ENCODE assay signal across 24 cellular contexts in genomic region chr15:85458764-85459163, GRCh38.
DNase-seq lines count a peak whose midpoint lies in the region; ATAC-seq, FAIRE-seq and TF ChIP-seq lines count a peak whose summit lies in the region.
"Had no signal": no experiment of that assay in that cellular context is flagged by ENCODE, and none has a peak within 500 bp of the region (broad histone marks: within the 10 kb centered on the region; RNA-seq: fewer than 3 reads in every experiment).

No MANE protein-coding gene starts in this region.

- TF ChIP-seq CTCF in WERI-Rb-1 (IDR thresholded peaks at IDR 0.05; ENCODE audit: low read depth, low read length) (no peak), keratinocyte (optimal IDR thresholded peaks at IDR 0.05 in 1 of 3, IDR thresholded peaks at IDR 0.05 in 1 of 3, conservative IDR thresholded peaks at IDR 0.05 in 1 of 3; ENCODE audit: extremely low read depth in 1 of 3, insufficient read depth in 2 of 3, low read length in 3 of 3) (no peak)

- H4K20me1 ChIP-seq in keratinocyte (ENCODE audit: control insufficient read depth, extremely low read depth, insufficient read depth, low read length), result no peaks in the 10 kb centered on the region

- dilution Hi-C loops in keratinocyte (cut with MboI; ENCODE audit: extremely low pct_ligation_motif_present, low sequenced_read_pairs), result no loop called here

- DNase-seq in DMS53 (lab: John Stamatoyannopoulos, UW) (peak; percentile 11), DMS53 treated with DMSO at 0.1 percent for 48 hours (lab: John Stamatoyannopoulos, UW; ENCODE audit: unreplicated experiment) (no peak), WERI-Rb-1 (no peak), keratinocyte (ENCODE audit: low read depth, low spot score) (no peak), frontal cortex (ENCODE audit: low spot score in 2 of 2) (no peak)
- DNase-seq: activated CD4-positive, CD25-positive, alpha-beta regulatory T cell; activated CD8-positive, alpha-beta T cell treated with anti-CD3 and anti-CD28 coated beads, Interleukin-2, amount 10 ng/mL, durations not matched to agents 7 days and 5 days; activated naive CD4-positive, alpha-beta T cell treated with Interleukin-2 at 50 U/mL for 16 hours; activated T-cell treated with anti-CD3 and anti-CD28 coated beads, Interleukin-2, amount 50 U/mL, for 24 hours; anterior cingulate cortex; GDM1; IMR-90; left lung; NCI-H1694 treated with DMSO at 0.1 percent for 48 hours; stimulated activated CD4-positive, alpha-beta T cell treated with anti-CD3 and anti-CD28 coated beads, Interleukin-2, amount 100 ng/mL, for 48 hours; stimulated activated naive CD8-positive, alpha-beta T cell treated with anti-CD3 and anti-CD28 coated beads, Interleukin-15, amount 100 ng/mL, for 72 hours; transverse colon had no signal

- H3K79me2 ChIP-seq in keratinocyte (ENCODE audit: control insufficient read depth, insufficient read depth, low read length), result peaks cover 64% of the 10 kb centered on the region

- H3K9ac ChIP-seq in keratinocyte (ENCODE audit: control insufficient read depth, extremely low read depth, insufficient read depth, low read length), result peak overlapping the region; percentile 76
- H3K9ac ChIP-seq: neural progenitor cell had no signal

- WGBS in urinary bladder, result 85% methylated on average over 2 of the region's 2 CpGs

- H3K27me3 ChIP-seq in WERI-Rb-1 (ENCODE audit: insufficient read depth, low read depth, severe bottlenecking), result no peaks in the 10 kb centered on the region
- H3K27me3 ChIP-seq in keratinocyte (ENCODE audit: control insufficient read depth, extremely low read depth, insufficient read depth, low read length), result no peaks in the 10 kb centered on the region
- H3K27me3 ChIP-seq: left lung, neural progenitor cell, transverse colon had no signal

- H3K27ac ChIP-seq in WERI-Rb-1 (peak overlapping the region; percentile 73), keratinocyte (ENCODE audit: control insufficient read depth, insufficient read depth, low read length) (peak overlapping the region; percentile 96), urinary bladder (ENCODE audit: low read depth) (peak overlapping the region; percentile 23)
- H3K27ac ChIP-seq: 22Rv1, HL-60, left lung, neural progenitor cell, transverse colon had no signal

- H2AFZ ChIP-seq in keratinocyte (ENCODE audit: control insufficient read depth, low read length), result no peak overlapping the region
- H2AFZ ChIP-seq: neural progenitor cell had no signal

- ATAC-seq in HG03095 (IDR thresholded peaks at IDR 0.05; ENCODE audit: unreplicated experiment), result no peak
- ATAC-seq in HG02763 (IDR thresholded peaks at IDR 0.05; ENCODE audit: unreplicated experiment), result no peak
- ATAC-seq: activated CD8-positive, alpha-beta T cell treated with anti-CD3 and anti-CD28 coated beads, Interleukin-2, amount 10 ng/mL, durations not matched to agents 7 days and 5 days; left lung; Panc1; stimulated activated naive CD8-positive, alpha-beta T cell treated with anti-CD3 and anti-CD28 coated beads, Interleukin-15, amount 100 ng/mL, for 72 hours had no signal

- peaks cover 44% of the 10 kb centered on the region for H3K4me1 ChIP-seq in keratinocyte (ENCODE audit: control insufficient read depth, extremely low read depth, insufficient read depth, low read length)
- H3K4me1 ChIP-seq in urinary bladder (ENCODE audit: insufficient read depth), result no peaks in the 10 kb centered on the region

- H3K9me3 ChIP-seq in WERI-Rb-1 (ENCODE audit: severe bottlenecking) (no peaks in the 10 kb centered on the region), keratinocyte (ENCODE audit: control insufficient read depth, low read depth, low read length) (no peaks in the 10 kb centered on the region)
- H3K9me3 ChIP-seq: left lung, transverse colon had no signal

- H3K4me3 ChIP-seq in WERI-Rb-1 (ENCODE audit: low read depth, low read length) (no peak overlapping the region), keratinocyte (ENCODE audit: control insufficient read depth in 2 of 3, extremely low read depth in 1 of 3, insufficient read depth in 2 of 3, low read depth in 1 of 3, low read length in 3 of 3) (peak overlapping the region in 2 of 3 experiments; percentile 65 to 66), urinary bladder (ENCODE audit: low read depth, low read length) (no peak overlapping the region)
- H3K4me3 ChIP-seq: left lung, neural progenitor cell, transverse colon had no signal

- H3K36me3 ChIP-seq in WERI-Rb-1, result peaks cover 7% of the 10 kb centered on the region
- H3K36me3 ChIP-seq in keratinocyte (ENCODE audit: control insufficient read depth in 2 of 2, extremely low read depth in 1 of 2, insufficient read depth in 2 of 2, low read length in 2 of 2), result peaks cover 0 to under 1% of the 10 kb centered on the region in 2 experiments
- H3K36me3 ChIP-seq in urinary bladder (ENCODE audit: insufficient read depth), result no peaks in the 10 kb centered on the region
- H3K36me3 ChIP-seq: left lung, transverse colon had no signal

- peak overlapping the region; percentile 83 for H3K4me2 ChIP-seq in keratinocyte (ENCODE audit: control insufficient read depth, extremely low read depth, insufficient read depth, low read depth, low read length)
- H3K4me2 ChIP-seq: neural progenitor cell had no signal

- H3K9me1 ChIP-seq in keratinocyte (ENCODE audit: control insufficient read depth, extremely low read depth, insufficient read depth, low read length), result peaks cover 2% of the 10 kb centered on the region

- FAIRE-seq in keratinocyte (lab: Jason Lieb, UNC) (peak; percentile 89), frontal cortex (lab: Jason Lieb, UNC) (no peak)

Comparison
In these comparisons a context has a peak if more than half of its experiments do, and no peak if none do; other contexts are left out.
1. H3K27ac ChIP-seq: peak in every context shown above with its lines; median percentile 96 in keratinocyte; 73 in WERI-Rb-1; 23 in urinary bladder.
2. H3K4me3 ChIP-seq: peak in keratinocyte (2 of 3); none in WERI-Rb-1 (single experiment) and urinary bladder (single experiment).